In the genomic region with DNA sequence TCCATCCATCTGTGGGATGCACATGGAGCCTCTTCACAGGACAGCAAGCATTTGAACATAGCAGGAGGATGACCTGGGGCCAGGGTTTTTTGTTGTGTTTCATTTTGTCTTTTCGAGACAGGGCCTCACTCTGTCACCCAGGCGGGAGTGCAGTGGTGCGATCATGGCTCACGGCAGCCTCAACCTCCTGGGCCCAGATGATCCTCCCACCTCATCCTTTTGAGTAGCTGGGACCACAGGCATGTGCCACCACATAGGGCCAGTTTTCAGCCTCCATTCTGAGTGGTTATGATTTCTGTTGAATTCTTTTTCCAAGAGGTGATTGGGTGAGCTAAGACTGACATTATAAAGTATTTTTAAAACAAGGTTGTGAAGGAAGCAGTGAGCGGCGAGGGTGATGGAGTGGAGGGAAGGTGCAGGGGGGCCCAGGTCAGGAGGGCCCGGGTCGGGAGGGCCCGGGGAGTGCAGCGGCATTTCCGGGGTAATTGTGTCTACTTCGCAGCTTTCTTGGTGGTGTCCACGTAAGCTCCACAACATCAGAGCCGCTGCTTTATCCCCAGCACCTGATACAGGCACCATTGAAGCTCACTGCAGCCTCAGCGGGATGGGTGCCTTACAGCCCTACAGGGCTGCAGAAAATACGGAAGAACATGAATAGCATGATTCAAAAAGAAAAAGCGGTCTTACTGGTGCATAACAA, we compare ENCODE assay signal across 14 cellular contexts. TPM values are rescaled to one million over a fixed set of nuclear protein-coding genes. Genes with fewer than 3 reads are reported as not detected.
DNase-seq lines count a peak whose midpoint lies in the region; ATAC-seq lines count a peak whose summit lies in the region.
"Had no signal": no experiment of that assay in that cellular context is flagged by ENCODE, and none has a peak within 500 bp of the region (broad histone marks: within the 10 kb centered on the region; RNA-seq: fewer than 3 reads in every experiment).

No MANE protein-coding gene starts in this region.

- H3K4me1 ChIP-seq in SJCRH30, result no peaks in the 10 kb centered on the region
- H3K4me1 ChIP-seq: psoas muscle had no signal

- H3K27ac ChIP-seq in SJCRH30, result no peak overlapping the region
- H3K27ac ChIP-seq: psoas muscle had no signal

- no peaks in the 10 kb centered on the region for H3K9me3 Mint-ChIP-seq in stimulated activated memory B cell treated with anti-CD40 and anti-IgM and Interleukin-4, amounts not matched to agents 10 μg/mL and 1 μg/mL and 100 μg/mL, for 72 hours
- H3K9me3 Mint-ChIP-seq: activated naive CD4-positive, alpha-beta T cell treated with anti-CD3 and anti-CD28 coated beads, Interleukin-2, amount 50 U/mL, for 72 hours had no signal

- no peaks in the 10 kb centered on the region for H3K27me3 ChIP-seq in SJCRH30
- H3K27me3 ChIP-seq: MG63 had no signal

- ATAC-seq in GM18870 (IDR thresholded peaks at IDR 0.05; ENCODE audit: unreplicated experiment) (peak; percentile 54), GM21529 (IDR thresholded peaks at IDR 0.05; ENCODE audit: unreplicated experiment) (peak; percentile 66), HG03469 (IDR thresholded peaks at IDR 0.05; ENCODE audit: unreplicated experiment) (peak; percentile 43), HG03457 (IDR thresholded peaks at IDR 0.05; ENCODE audit: unreplicated experiment) (no peak)
- peak; percentile 92 for ATAC-seq in stimulated activated memory B cell treated with anti-CD40 and anti-IgM and Interleukin-4, amounts not matched to agents 10 μg/mL and 1 μg/mL and 100 μg/mL, for 72 hours

- H3K4me1 Mint-ChIP-seq in stimulated activated memory B cell treated with anti-CD40 and anti-IgM and Interleukin-4, amounts not matched to agents 10 μg/mL and 1 μg/mL and 100 μg/mL, for 72 hours, result peaks cover 26% of the 10 kb centered on the region

- no peaks in the 10 kb centered on the region for H3K36me3 Mint-ChIP-seq in stimulated activated memory B cell treated with anti-CD40 and anti-IgM and Interleukin-4, amounts not matched to agents 10 μg/mL and 1 μg/mL and 100 μg/mL, for 72 hours
- H3K36me3 Mint-ChIP-seq: activated naive CD4-positive, alpha-beta T cell treated with anti-CD3 and anti-CD28 coated beads, Interleukin-2, amount 50 U/mL, for 72 hours had no signal

- H3K36me3 ChIP-seq in SJCRH30, result no peaks in the 10 kb centered on the region
- H3K36me3 ChIP-seq: MG63 had no signal

- H3K4me3 Mint-ChIP-seq in stimulated activated memory B cell treated with anti-CD40 and anti-IgM and Interleukin-4, amounts not matched to agents 10 μg/mL and 1 μg/mL and 100 μg/mL, for 72 hours, result peak overlapping the region; percentile 67

- no peak overlapping the region for H3K4me3 ChIP-seq in SJCRH30
- H3K4me3 ChIP-seq: MG63, psoas muscle had no signal

- H3K27me3 Mint-ChIP-seq in stimulated activated memory B cell treated with anti-CD40 and anti-IgM and Interleukin-4, amounts not matched to agents 10 μg/mL and 1 μg/mL and 100 μg/mL, for 72 hours, result peaks cover 12% of the 10 kb centered on the region

- H3K9me3 ChIP-seq in SJCRH30 (replicated peaks), result no peaks in the 10 kb centered on the region
- H3K9me3 ChIP-seq: MG63, psoas muscle had no signal

- DNase-seq in NCI-H510A treated with DMSO at 0.1 percent for 48 hours (lab: John Stamatoyannopoulos, UW) (no peak), SJCRH30 (no peak)
- DNase-seq: MG63; midbrain; NCI-H345; psoas muscle; stimulated activated CD4-positive, alpha-beta T cell treated with anti-CD3 and anti-CD28 coated beads, Interleukin-4, amount 100 ng/mL, for 4 hours; T-helper 9 cell had no signal

- peak overlapping the region; percentile 96 for H3K27ac Mint-ChIP-seq in stimulated activated memory B cell treated with anti-CD40 and anti-IgM and Interleukin-4, amounts not matched to agents 10 μg/mL and 1 μg/mL and 100 μg/mL, for 72 hours

RNA-seq across cellular contexts. Expression of gene LARP4B, which starts 12.0 kb away (rescaled TPM):
- 29.1 and 29.4 TPM in 2 replicates for total RNA-seq in SJCRH30 (2014; rRNA removed; shearing (Covaris generic))

RNA-seq across cellular contexts. Expression of gene GTPBP4, which starts 44.8 kb away (rescaled TPM):
- total RNA-seq in SJCRH30 (2014; rRNA removed; shearing (Covaris generic)), result 52.3 and 58.5 TPM in 2 replicates
